33 cellular contexts compared by ENCODE assay signal in genomic region chr18:12559319-12559718, GRCh38.
"Had no signal": no experiment of that assay in that cellular context is flagged by ENCODE, and none has a peak within 500 bp of the region (broad histone marks: within the 10 kb centered on the region; RNA-seq: fewer than 3 reads in every experiment).

No MANE protein-coding gene starts in this region.

- H3K9me3 ChIP-seq: adrenal gland, body of pancreas, colonic mucosa, gastrocnemius medialis had no signal

- H3K4me1 ChIP-seq: adrenal gland, body of pancreas, breast epithelium, colonic mucosa, heart left ventricle had no signal

- H3K27ac ChIP-seq: adrenal gland, body of pancreas, breast epithelium, cardiac muscle cell, colonic mucosa, gastrocnemius medialis, heart left ventricle had no signal

- H3K4me3 ChIP-seq: adrenal gland, body of pancreas, breast epithelium, cardiac muscle cell, colonic mucosa, gastrocnemius medialis, heart left ventricle had no signal

- H3K36me3 ChIP-seq: adrenal gland, breast epithelium, cardiac muscle cell, colonic mucosa, gastrocnemius medialis had no signal

- H3K4me3 Mint-ChIP-seq: activated CD4-positive, alpha-beta memory T cell treated with anti-CD3 and anti-CD28 coated beads for 36 hours; activated CD4-positive, alpha-beta T cell treated with anti-CD3 and anti-CD28 coated beads for 36 hours; activated CD4-positive, alpha-beta T cell treated with anti-CD3 and anti-CD28 coated beads, Interleukin-2, amount 10 ng/mL, durations not matched to agents 24 days and 14 days; activated CD8-positive, alpha-beta memory T cell treated with anti-CD3 and anti-CD28 coated beads, Interleukin-2, amount 10 ng/mL, durations not matched to agents 7 days and 5 days; activated CD8-positive, alpha-beta T cell treated with anti-CD3 and anti-CD28 coated beads, Interleukin-2, amount 10 ng/mL, durations not matched to agents 7 days and 5 days; activated naive CD4-positive, alpha-beta T cell treated with anti-CD3 and anti-CD28 coated beads for 36 hours; activated naive CD4-positive, alpha-beta T cell treated with anti-CD3 and anti-CD28 coated beads, Interleukin-2, amount 50 U/mL, for 24 hours; activated naive CD8-positive, alpha-beta T cell treated with anti-CD3 and anti-CD28 coated beads for 36 hours; activated naive CD8-positive, alpha-beta T cell treated with anti-CD3 and anti-CD28 coated beads, Interleukin-2, amount 50 U/mL, for 24 hours; activated T-helper 1 cell treated with anti-CD3 and anti-CD28 coated beads, Interleukin-12 subunit alpha, Interleukin-12 subunit beta, Interleukin-2, Interleukin-4 antibody, amounts not matched to agents 30 ng/mL and 10 ng/mL and 1 ng/mL, durations not matched to agents 14 hours and 24 hours and 36 hours had no signal

- H3K4me1 Mint-ChIP-seq: activated CD4-positive, alpha-beta T cell treated with anti-CD3 and anti-CD28 coated beads for 36 hours; activated CD4-positive, alpha-beta T cell treated with anti-CD3 and anti-CD28 coated beads, Interleukin-2, amount 10 ng/mL, durations not matched to agents 24 days and 14 days; activated CD8-positive, alpha-beta memory T cell treated with anti-CD3 and anti-CD28 coated beads, Interleukin-2, amount 10 ng/mL, durations not matched to agents 7 days and 5 days; activated naive CD4-positive, alpha-beta T cell treated with anti-CD3 and anti-CD28 coated beads, Interleukin-2, amount 50 U/mL, for 24 hours; activated naive CD8-positive, alpha-beta T cell treated with anti-CD3 and anti-CD28 coated beads for 36 hours; activated naive CD8-positive, alpha-beta T cell treated with anti-CD3 and anti-CD28 coated beads, Interleukin-2, amount 50 U/mL, for 24 hours had no signal

- H3K27me3 ChIP-seq: adrenal gland, body of pancreas, breast epithelium, cardiac muscle cell, colonic mucosa, gastrocnemius medialis, heart left ventricle had no signal

- ATAC-seq: activated CD4-positive, alpha-beta T cell treated with anti-CD3 and anti-CD28 coated beads for 36 hours; activated CD8-positive, alpha-beta memory T cell treated with anti-CD3 and anti-CD28 coated beads, Interleukin-2, amount 10 ng/mL, durations not matched to agents 7 days and 5 days; activated CD8-positive, alpha-beta T cell treated with anti-CD3 and anti-CD28 coated beads, Interleukin-2, amount 10 ng/mL, durations not matched to agents 7 days and 5 days; activated naive CD8-positive, alpha-beta T cell treated with anti-CD3 and anti-CD28 coated beads, Interleukin-2, amount 50 U/mL, for 24 hours; body of pancreas; esophagus mucosa; gastrocnemius medialis had no signal

- H3K27ac Mint-ChIP-seq: activated CD4-positive, alpha-beta memory T cell treated with anti-CD3 and anti-CD28 coated beads for 36 hours; activated CD4-positive, alpha-beta T cell treated with anti-CD3 and anti-CD28 coated beads for 36 hours; activated CD4-positive, alpha-beta T cell treated with anti-CD3 and anti-CD28 coated beads, Interleukin-2, amount 10 ng/mL, durations not matched to agents 24 days and 14 days; activated CD8-positive, alpha-beta memory T cell treated with anti-CD3 and anti-CD28 coated beads, Interleukin-2, amount 10 ng/mL, durations not matched to agents 7 days and 5 days; activated CD8-positive, alpha-beta T cell treated with anti-CD3 and anti-CD28 coated beads, Interleukin-2, amount 10 ng/mL, durations not matched to agents 7 days and 5 days; activated naive CD4-positive, alpha-beta T cell treated with anti-CD3 and anti-CD28 coated beads for 36 hours; activated naive CD4-positive, alpha-beta T cell treated with anti-CD3 and anti-CD28 coated beads, Interleukin-2, amount 50 U/mL, for 24 hours; activated naive CD8-positive, alpha-beta T cell treated with anti-CD3 and anti-CD28 coated beads for 36 hours; activated naive CD8-positive, alpha-beta T cell treated with anti-CD3 and anti-CD28 coated beads, Interleukin-2, amount 50 U/mL, for 24 hours; activated T-helper 1 cell treated with anti-CD3 and anti-CD28 coated beads, Interleukin-12 subunit alpha, Interleukin-12 subunit beta, Interleukin-2, Interleukin-4 antibody, amounts not matched to agents 30 ng/mL and 10 ng/mL and 1 ng/mL, durations not matched to agents 14 hours and 24 hours and 36 hours; activated T-helper 2 cell treated with anti-CD3 and anti-CD28 coated beads, Interferon-gamma antibody, Interleukin-2, Interleukin-4, amounts not matched to agents 10 μg/mL and 5 μg/mL and 100 μg/mL, durations not matched to agents 14 hours and 24 hours and 36 hours had no signal

- DNase-seq: activated CD4-positive, alpha-beta memory T cell treated with anti-CD3 and anti-CD28 coated beads for 36 hours; activated CD4-positive, alpha-beta T cell treated with anti-CD3 and anti-CD28 coated beads for 36 hours; activated CD4-positive, alpha-beta T cell treated with anti-CD3 and anti-CD28 coated beads, Interleukin-2, amount 10 ng/mL, durations not matched to agents 24 days and 14 days; activated CD4-positive, CD25-positive, alpha-beta regulatory T cell; activated CD4-positive, CD25-positive, alpha-beta regulatory T cell treated with anti-CD3 and anti-CD28 coated beads, Interleukin-2, amount 50 U/mL, for 72 hours; activated CD8-positive, alpha-beta memory T cell treated with anti-CD3 and anti-CD28 coated beads, Interleukin-2, amount 10 ng/mL, durations not matched to agents 7 days and 5 days; activated CD8-positive, alpha-beta memory T cell treated with anti-CD3 and anti-CD28 coated beads, Interleukin-2, amount 50 U/mL, for 4 hours; activated CD8-positive, alpha-beta T cell treated with anti-CD3 and anti-CD28 coated beads, Interleukin-2, amount 10 ng/mL, durations not matched to agents 7 days and 5 days; activated effector memory CD4-positive, alpha-beta T cell treated with anti-CD3 and anti-CD28 coated beads, Interleukin-2, amount 50 U/mL, for 16 hours; activated naive CD4-positive, alpha-beta T cell treated with anti-CD3 and anti-CD28 coated beads for 36 hours; activated naive CD8-positive, alpha-beta T cell treated with anti-CD3 and anti-CD28 coated beads for 36 hours; activated naive CD8-positive, alpha-beta T cell treated with anti-CD3 and anti-CD28 coated beads, Interleukin-2, amount 50 U/mL, for 24 hours; activated T-cell treated with anti-CD3 and anti-CD28 coated beads, Interleukin-2, amount 50 U/mL, for 1 hour; activated T-cell treated with anti-CD3 and anti-CD28 coated beads, Interleukin-2, amount 50 U/mL, for 48 hours; adrenal gland; amygdala; aorta; body of pancreas; central memory CD4-positive, alpha-beta T cell; cerebellar nuclear complex; colonic mucosa; effector CD8-positive, alpha-beta T cell; foreskin fibroblast; gastrocnemius medialis; glutamatergic neuron; heart left ventricle; T-helper 2 cell had no signal

- H3K27me3 Mint-ChIP-seq: activated naive CD8-positive, alpha-beta T cell treated with anti-CD3 and anti-CD28 coated beads for 36 hours had no signal
